In the genomic region with DNA sequence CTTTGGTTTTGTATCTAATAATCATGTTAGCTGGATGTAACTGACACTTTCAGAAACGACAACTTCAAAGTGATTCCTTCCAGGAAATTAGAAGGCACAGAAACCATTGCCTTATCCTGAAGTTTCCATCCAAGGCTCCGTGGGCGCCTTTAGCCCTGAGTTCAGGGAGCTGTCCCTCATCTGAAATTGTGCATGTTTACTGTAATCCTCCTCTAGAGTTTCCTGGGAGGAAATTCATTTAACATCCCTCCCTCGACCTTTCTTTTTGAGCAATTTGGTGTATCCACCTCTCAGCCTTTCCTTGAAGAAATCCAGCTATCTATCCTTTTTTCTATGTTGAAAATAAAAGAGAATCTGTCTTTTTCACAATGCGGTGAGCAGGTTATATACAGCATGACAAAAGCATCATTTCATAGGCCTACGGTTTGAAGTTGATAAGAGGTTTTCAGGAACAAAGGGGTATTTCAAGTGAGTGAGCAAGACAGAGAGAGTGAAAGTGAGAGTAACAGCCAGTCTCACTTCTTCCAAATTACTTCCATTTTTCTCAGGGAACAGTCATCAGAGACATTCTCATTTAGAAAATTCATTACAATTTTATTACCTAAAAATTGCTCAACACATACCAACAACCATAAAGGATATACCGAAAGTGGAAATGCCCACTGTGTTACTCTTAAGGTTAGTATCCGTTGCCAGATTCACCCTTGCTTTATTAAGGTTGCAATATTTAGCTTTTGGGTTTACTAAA, we compare ENCODE assay signal across 11 cellular contexts.
DNase-seq lines count a peak whose midpoint lies in the region; ATAC-seq and TF ChIP-seq lines count a peak whose summit lies in the region.
"Had no signal": no experiment of that assay in that cellular context is flagged by ENCODE, and none has a peak within 500 bp of the region (broad histone marks: within the 10 kb centered on the region; RNA-seq: fewer than 3 reads in every experiment).

No MANE protein-coding gene starts in this region.

- H3K4me1 Mint-ChIP-seq in progenitor cell of endocrine pancreas (ENCODE audit: low read depth) = peaks cover 8% of the 10 kb centered on the region
- H3K4me1 Mint-ChIP-seq: activated CD4-positive, alpha-beta memory T cell treated with anti-CD3 and anti-CD28 coated beads, Interleukin-2, amount 10 ng/mL, durations not matched to agents 7 days and 5 days had no signal

- H3K79me1 ChIP-seq in neuronal stem cell (ENCODE audit: low read depth, low read length) = no peaks in the 10 kb centered on the region

- no peak overlapping the region for H3K14ac ChIP-seq in neuronal stem cell (ENCODE audit: low read length)

- H2BK120ac ChIP-seq in neuronal stem cell (ENCODE audit: low read depth, low read length) = no peak overlapping the region

- no peaks in the 10 kb centered on the region for H3K9me3 ChIP-seq in neuronal stem cell (replicated peaks in 1 of 2; ENCODE audit: control insufficient read depth in 2 of 2, insufficient read depth in 1 of 2, low read depth in 1 of 2, low read length in 2 of 2)
- H3K9me3 ChIP-seq: testis had no signal

- H4K8ac ChIP-seq in neuronal stem cell (ENCODE audit: low read depth, low read length) = no peak overlapping the region

- H2BK5ac ChIP-seq in neuronal stem cell (ENCODE audit: low read length) = no peak overlapping the region

- no peak overlapping the region for H2BK15ac ChIP-seq in neuronal stem cell (ENCODE audit: low read length)

- H3K4me2 ChIP-seq in neuronal stem cell (ENCODE audit: insufficient read depth, low read length, poor library complexity, severe bottlenecking) = no peak overlapping the region

- DNase-seq in neuronal stem cell (ENCODE audit: low spot score) = no peak
- no peak for DNase-seq in NCI-H510A treated with DMSO at 0.1 percent for 48 hours (lab: John Stamatoyannopoulos, UW)
- DNase-seq in sciatic nerve (ENCODE audit: low spot score) = no peak
- no peak for DNase-seq in progenitor cell of endocrine pancreas (ENCODE audit: low spot score, unreplicated experiment)
- DNase-seq: activated CD4-positive, alpha-beta memory T cell treated with anti-CD3 and anti-CD28 coated beads, Interleukin-2, amount 10 ng/mL, durations not matched to agents 7 days and 5 days; amygdala; HCEC 1CT; testis had no signal

- no peaks in the 10 kb centered on the region for H3K27me3 Mint-ChIP-seq in progenitor cell of endocrine pancreas
- H3K27me3 Mint-ChIP-seq: activated CD4-positive, alpha-beta memory T cell treated with anti-CD3 and anti-CD28 coated beads, Interleukin-2, amount 10 ng/mL, durations not matched to agents 7 days and 5 days had no signal

- no peak overlapping the region for H3K4me3 ChIP-seq in neuronal stem cell (ENCODE audit: low read length in 2 of 2)
- H3K4me3 ChIP-seq: testis had no signal

- no peak overlapping the region for H3K4me3 Mint-ChIP-seq in progenitor cell of endocrine pancreas (ENCODE audit: low read depth)
- H3K4me3 Mint-ChIP-seq: activated CD4-positive, alpha-beta memory T cell treated with anti-CD3 and anti-CD28 coated beads, Interleukin-2, amount 10 ng/mL, durations not matched to agents 7 days and 5 days had no signal

- H3K4me1 ChIP-seq in neuronal stem cell (ENCODE audit: control insufficient read depth in 2 of 2, insufficient read depth in 1 of 2, low read depth in 1 of 2, low read length in 2 of 2) = peaks cover under 1 to 2% of the 10 kb centered on the region in 2 donors

- H3K18ac ChIP-seq in neuronal stem cell (ENCODE audit: low read length) = no peak overlapping the region

- intact Hi-C loops in sciatic nerve (cut with DNase I) = no loop called here

- no peak overlapping the region for H3K27ac Mint-ChIP-seq in progenitor cell of endocrine pancreas
- H3K27ac Mint-ChIP-seq: activated CD4-positive, alpha-beta memory T cell treated with anti-CD3 and anti-CD28 coated beads, Interleukin-2, amount 10 ng/mL, durations not matched to agents 7 days and 5 days had no signal

- H2AK5ac ChIP-seq in neuronal stem cell (ENCODE audit: low read depth, low read length) = no peak overlapping the region

- H3K27me3 ChIP-seq in neuronal stem cell (ENCODE audit: control insufficient read depth in 3 of 3, insufficient read depth in 3 of 3, low read depth in 1 of 3, low read length in 3 of 3) = no peaks in the 10 kb centered on the region
- H3K27me3 ChIP-seq: testis had no signal

- peak overlapping the region; percentile 19 for H2AFZ ChIP-seq in neuronal stem cell (ENCODE audit: low read length)

- no peak overlapping the region for H3K23ac ChIP-seq in neuronal stem cell (ENCODE audit: low read depth, low read length, poor library complexity)

- WGBS in neuronal stem cell (ENCODE audit: extremely low coverage in 2 of 2, insufficient read length in 2 of 2, insufficient replicate concordance in 1 of 2), 2 donors = no CpG with 5 or more reads among the region's 8 CpGs

- no peak for TF ChIP-seq CTCF in progenitor cell of endocrine pancreas (IDR thresholded peaks at IDR 0.05; ENCODE audit: unreplicated experiment)

- no peaks in the 10 kb centered on the region for H3K36me3 ChIP-seq in neuronal stem cell (replicated peaks in 1 of 2; ENCODE audit: control insufficient read depth in 2 of 2, insufficient read depth in 2 of 2, low read length in 2 of 2)

- H3K27ac ChIP-seq in neuronal stem cell (replicated peaks; ENCODE audit: low read length) = no peak overlapping the region
- H3K27ac ChIP-seq: testis had no signal

- no peak overlapping the region for H4K91ac ChIP-seq in neuronal stem cell (ENCODE audit: low read depth, low read length, poor library complexity)

- H3K9ac ChIP-seq in neuronal stem cell (ENCODE audit: low read depth, low read length, poor library complexity) = no peak overlapping the region

- no peaks in the 10 kb centered on the region for H3K9me3 Mint-ChIP-seq in progenitor cell of endocrine pancreas (ENCODE audit: low read depth)
- H3K9me3 Mint-ChIP-seq: activated CD4-positive, alpha-beta memory T cell treated with anti-CD3 and anti-CD28 coated beads, Interleukin-2, amount 10 ng/mL, durations not matched to agents 7 days and 5 days had no signal

- ATAC-seq in GM19035 (IDR thresholded peaks at IDR 0.05; ENCODE audit: unreplicated experiment) (peak; percentile 55), HG02610 (IDR thresholded peaks at IDR 0.05; ENCODE audit: unreplicated experiment) (peak; percentile 85), HG03520 (IDR thresholded peaks at IDR 0.05; ENCODE audit: unreplicated experiment) (peak; percentile 67), sciatic nerve (no peak)

- H3K36me3 Mint-ChIP-seq in progenitor cell of endocrine pancreas (ENCODE audit: insufficient read depth) = no peaks in the 10 kb centered on the region

- no peak overlapping the region for H2BK12ac ChIP-seq in neuronal stem cell (ENCODE audit: low read length)

- H3K4ac ChIP-seq in neuronal stem cell (ENCODE audit: low read length) = no peak overlapping the region
